In genomic region chr3:53092942-53093341, GRCh38 we compare ENCODE assay signal across 25 cellular contexts. TPM values are rescaled to one million over a fixed set of nuclear protein-coding genes. Genes with fewer than 3 reads are reported as not detected.
DNase-seq lines count a peak whose midpoint lies in the region; ATAC-seq and TF ChIP-seq lines count a peak whose summit lies in the region.
"Had no signal": no experiment of that assay in that cellular context is flagged by ENCODE, and none has a peak within 500 bp of the region (broad histone marks: within the 10 kb centered on the region; RNA-seq: fewer than 3 reads in every experiment).

No MANE protein-coding gene starts in this region.

- H3K4me3 ChIP-seq in fibroblast of villous mesenchyme (ENCODE audit: low read depth, low read length) = no peak overlapping the region
- H3K4me3 ChIP-seq: BLaER1 treated with 17β-estradiol and CSF1 and Interleukin-3, amounts not matched to agents 10 nM and 100 nM; dorsolateral prefrontal cortex; suprapubic skin; uterus had no signal

- peak overlapping the region; percentile 26 for H3K27ac Mint-ChIP-seq in activated CD8-positive, alpha-beta memory T cell treated with anti-CD3 and anti-CD28 coated beads, Interleukin-2, amount 10 ng/mL, durations not matched to agents 7 days and 5 days
- peak overlapping the region; percentile 49 for H3K27ac Mint-ChIP-seq in progenitor cell of endocrine pancreas
- H3K27ac Mint-ChIP-seq: activated CD4-positive, alpha-beta T cell treated with anti-CD3 and anti-CD28 coated beads for 36 hours had no signal

- H3K4me1 Mint-ChIP-seq in activated CD8-positive, alpha-beta memory T cell treated with anti-CD3 and anti-CD28 coated beads, Interleukin-2, amount 10 ng/mL, durations not matched to agents 7 days and 5 days = no peaks in the 10 kb centered on the region
- H3K4me1 Mint-ChIP-seq in progenitor cell of endocrine pancreas (ENCODE audit: low read depth) = peaks cover 42% of the 10 kb centered on the region
- H3K4me1 Mint-ChIP-seq: H9 had no signal

- no peak overlapping the region for H3K4me3 Mint-ChIP-seq in activated CD8-positive, alpha-beta memory T cell treated with anti-CD3 and anti-CD28 coated beads, Interleukin-2, amount 10 ng/mL, durations not matched to agents 7 days and 5 days
- no peak overlapping the region for H3K4me3 Mint-ChIP-seq in progenitor cell of endocrine pancreas (ENCODE audit: low read depth)
- H3K4me3 Mint-ChIP-seq: activated CD4-positive, alpha-beta T cell treated with anti-CD3 and anti-CD28 coated beads for 36 hours; H9; naive thymus-derived CD8-positive, alpha-beta T cell; stimulated activated naive B cell treated with anti-CD40 and anti-IgM and Interleukin-4, amounts not matched to agents 10 μg/mL and 1 μg/mL and 100 μg/mL, for 72 hours had no signal

- CTCF ChIA-PET in activated CD8-positive, alpha-beta memory T cell treated with anti-CD3 and anti-CD28 coated beads, Interleukin-2, amount 10 ng/mL, durations not matched to agents 7 days and 5 days (lab: Charles Lee) = no interaction called here

- no peak for ATAC-seq in activated CD8-positive, alpha-beta memory T cell treated with anti-CD3 and anti-CD28 coated beads, Interleukin-2, amount 10 ng/mL, durations not matched to agents 7 days and 5 days
- ATAC-seq in HG02798 (IDR thresholded peaks at IDR 0.05; ENCODE audit: poor library complexity, unreplicated experiment) = no peak
- ATAC-seq: activated CD4-positive, alpha-beta T cell treated with anti-CD3 and anti-CD28 coated beads for 36 hours; naive thymus-derived CD8-positive, alpha-beta T cell; stimulated activated naive B cell treated with anti-CD40 and anti-IgM and Interleukin-4, amounts not matched to agents 10 μg/mL and 1 μg/mL and 100 μg/mL, for 72 hours had no signal

- DNase-seq in activated CD8-positive, alpha-beta memory T cell treated with anti-CD3 and anti-CD28 coated beads, Interleukin-2, amount 10 ng/mL, durations not matched to agents 7 days and 5 days = no peak
- DNase-seq in activated CD8-positive, alpha-beta memory T cell treated with anti-CD3 and anti-CD28 coated beads for 24 hours = no peak
- DNase-seq in MV-4-11 (lab: John Stamatoyannopoulos, UW) (peak; percentile 77), fibroblast of villous mesenchyme (ENCODE audit: low read depth) (peak; percentile 70), progenitor cell of endocrine pancreas (ENCODE audit: low spot score, unreplicated experiment) (no peak), A172 (ENCODE audit: low spot score) (no peak), HT-29 (ENCODE audit: low spot score) (no peak)
- DNase-seq: activated CD4-positive, alpha-beta T cell treated with anti-CD3 and anti-CD28 coated beads for 36 hours; activated naive CD4-positive, alpha-beta T cell treated with anti-CD3 and anti-CD28 coated beads, Interleukin-2, amount 50 U/mL, for 16 hours; caudate nucleus; dorsolateral prefrontal cortex; H9; naive thymus-derived CD8-positive, alpha-beta T cell; NCI-H1417; NCI-H2107; NCI-H446; retina; stimulated activated CD4-positive, alpha-beta T cell treated with anti-CD3 and anti-CD28 coated beads, Interleukin-12 subunit alpha, Interleukin-12 subunit beta, amount 100 ng/mL, for 4 hours; stimulated activated CD4-positive, alpha-beta T cell treated with anti-CD3 and anti-CD28 coated beads, Interleukin-4, amount 100 ng/mL, for 24 hours; stimulated activated naive B cell treated with anti-CD40 and anti-IgM and Interleukin-4, amounts not matched to agents 10 μg/mL and 1 μg/mL and 100 μg/mL, for 72 hours; T-helper 1 cell; uterus had no signal

- peaks cover 2% of the 10 kb centered on the region for H3K36me3 Mint-ChIP-seq in activated CD8-positive, alpha-beta memory T cell treated with anti-CD3 and anti-CD28 coated beads, Interleukin-2, amount 10 ng/mL, durations not matched to agents 7 days and 5 days
- H3K36me3 Mint-ChIP-seq in progenitor cell of endocrine pancreas (ENCODE audit: insufficient read depth) = peaks cover 10% of the 10 kb centered on the region

- TF ChIP-seq CTCF in fibroblast of villous mesenchyme (IDR thresholded peaks at IDR 0.05; ENCODE audit: insufficient read depth, low read depth, low read length) = no peak
- no peak for TF ChIP-seq CTCF in progenitor cell of endocrine pancreas (IDR thresholded peaks at IDR 0.05; ENCODE audit: unreplicated experiment)

- no peaks in the 10 kb centered on the region for H3K9me3 Mint-ChIP-seq in activated CD8-positive, alpha-beta memory T cell treated with anti-CD3 and anti-CD28 coated beads, Interleukin-2, amount 10 ng/mL, durations not matched to agents 7 days and 5 days (ENCODE audit: low read depth)
- H3K9me3 Mint-ChIP-seq in progenitor cell of endocrine pancreas (ENCODE audit: low read depth) = no peaks in the 10 kb centered on the region
- H3K9me3 Mint-ChIP-seq: H9; naive thymus-derived CD8-positive, alpha-beta T cell; stimulated activated naive B cell treated with anti-CD40 and anti-IgM and Interleukin-4, amounts not matched to agents 10 μg/mL and 1 μg/mL and 100 μg/mL, for 72 hours had no signal

- H3K27me3 Mint-ChIP-seq in activated CD8-positive, alpha-beta memory T cell treated with anti-CD3 and anti-CD28 coated beads, Interleukin-2, amount 10 ng/mL, durations not matched to agents 7 days and 5 days = no peaks in the 10 kb centered on the region
- no peaks in the 10 kb centered on the region for H3K27me3 Mint-ChIP-seq in progenitor cell of endocrine pancreas
- H3K27me3 Mint-ChIP-seq: activated CD4-positive, alpha-beta T cell treated with anti-CD3 and anti-CD28 coated beads for 36 hours; naive thymus-derived CD8-positive, alpha-beta T cell; stimulated activated naive B cell treated with anti-CD40 and anti-IgM and Interleukin-4, amounts not matched to agents 10 μg/mL and 1 μg/mL and 100 μg/mL, for 72 hours had no signal

RNA-seq across cellular contexts. Expression of gene RFT1, which starts 37.3 kb away (rescaled TPM):
- total RNA-seq in activated CD8-positive, alpha-beta memory T cell treated with anti-CD3 and anti-CD28 coated beads, Interleukin-2, amount 10 ng/mL, durations not matched to agents 7 days and 5 days = 10 to 100 TPM; 32.4 to 38.3 TPM
- 9.0 and 13.4 TPM in 2 replicates for total RNA-seq in fibroblast of villous mesenchyme
- total RNA-seq in progenitor cell of endocrine pancreas = 22.0 and 22.5 TPM in 2 replicates
- 27.0 and 33.6 TPM in 2 replicates for total RNA-seq in A172 (2014; rRNA removed; shearing (Covaris generic))
- 10.6 and 12.0 TPM in 2 replicates for total RNA-seq in HT-29 (2014; rRNA removed; shearing (Covaris generic))

RNA-seq across cellular contexts. Expression of gene SFMBT1, which starts 47.1 kb away (rescaled TPM):
- 10 to 100 TPM; 25.9 to 29.7 TPM for total RNA-seq in activated CD8-positive, alpha-beta memory T cell treated with anti-CD3 and anti-CD28 coated beads, Interleukin-2, amount 10 ng/mL, durations not matched to agents 7 days and 5 days
- 3.9 and 4.8 TPM in 2 replicates for total RNA-seq in fibroblast of villous mesenchyme
- total RNA-seq in progenitor cell of endocrine pancreas = 19.7 and 20.5 TPM in 2 replicates
- total RNA-seq in A172 (2014; rRNA removed; shearing (Covaris generic)) = 15.8 and 25.0 TPM in 2 replicates
- 20.2 and 23.0 TPM in 2 replicates for total RNA-seq in HT-29 (2014; rRNA removed; shearing (Covaris generic))

Comparison
In these comparisons a context has a peak if more than half of its experiments do, and no peak if none do; other contexts are left out.
1. DNase-seq: peak in MV-4-11 (single experiment) and fibroblast of villous mesenchyme (single experiment); none in activated CD8-positive, alpha-beta memory T cell treated with anti-CD3 and anti-CD28 coated beads, Interleukin-2, amount 10 ng/mL, durations not matched to agents 7 days and 5 days (single experiment), activated CD8-positive, alpha-beta memory T cell treated with anti-CD3 and anti-CD28 coated beads for 24 hours (single experiment), progenitor cell of endocrine pancreas (single experiment), A172 (single experiment) and HT-29 (single experiment).